ENCODE assay signal across 8 cellular contexts in the genomic region with DNA sequence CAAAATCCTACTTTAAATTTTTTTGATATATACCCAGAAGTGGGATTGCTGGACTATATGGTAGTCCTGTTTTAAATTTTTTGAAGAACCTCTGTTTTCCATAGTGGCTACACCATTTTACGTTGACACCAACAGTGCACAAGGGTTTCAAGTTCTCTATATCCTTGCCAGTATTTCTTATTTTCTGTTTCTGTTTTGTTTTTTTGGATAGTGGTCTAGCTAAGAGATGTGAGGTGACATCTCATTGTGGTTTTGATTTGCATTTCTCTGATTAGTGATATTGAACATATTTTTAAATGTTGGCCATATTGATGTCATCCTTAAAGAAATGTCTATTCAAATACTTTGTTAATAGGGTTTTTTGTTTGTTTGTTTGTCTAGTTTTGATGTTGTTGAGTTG.
ATAC-seq lines count a peak whose summit lies in the region.

No MANE protein-coding gene starts in this region.

- peak; percentile 81 for ATAC-seq in GM18508 (IDR thresholded peaks at IDR 0.05; ENCODE audit: insufficient read depth, unreplicated experiment)
- peak; percentile 79 for ATAC-seq in GM18909 (IDR thresholded peaks at IDR 0.05; ENCODE audit: poor library complexity, unreplicated experiment)
- ATAC-seq in GM19467 (IDR thresholded peaks at IDR 0.05; ENCODE audit: unreplicated experiment) = peak; percentile 71
- peak; percentile 77 for ATAC-seq in GM21619 (IDR thresholded peaks at IDR 0.05; ENCODE audit: unreplicated experiment)
- peak; percentile 63 for ATAC-seq in HG02759 (IDR thresholded peaks at IDR 0.05; ENCODE audit: unreplicated experiment)
- ATAC-seq in HG03045 (IDR thresholded peaks at IDR 0.05; ENCODE audit: unreplicated experiment) = peak; percentile 67
- peak; percentile 81 for ATAC-seq in HG03280 (IDR thresholded peaks at IDR 0.05; ENCODE audit: unreplicated experiment)
- ATAC-seq in HG03558 (IDR thresholded peaks at IDR 0.05; ENCODE audit: extremely low read depth, unreplicated experiment) = peak; percentile 45

Comparison
In these comparisons a context has a peak if more than half of its experiments do, and no peak if none do; other contexts are left out.
1. Peak in every context shown above with its lines: ATAC-seq.